Comparison of ENCODE assay signal across 7 cellular contexts in genomic region chr20:43658068-43658722, GRCh38. TPM values are rescaled to one million over a fixed set of nuclear protein-coding genes. Genes with fewer than 3 reads are reported as not detected.
A peak's percentile ranks its signal among the peaks of the same experiment; 100 is the strongest.
DNase-seq lines count a peak whose midpoint lies in the region; ATAC-seq and TF ChIP-seq lines count a peak whose summit lies in the region.

No MANE protein-coding gene starts in this region.

- no peaks in the 10 kb centered on the region for H3K4me1 ChIP-seq in smooth muscle cell (ENCODE audit: low read depth)
- H3K4me1 ChIP-seq in ovary (ENCODE audit: insufficient read depth), result no peaks in the 10 kb centered on the region

- H3K9ac ChIP-seq in smooth muscle cell (ENCODE audit: low read depth), result peak overlapping the region; percentile 74

- peak overlapping the region; percentile 95 for H3K4me3 Mint-ChIP-seq in glutamatergic neuron (ENCODE audit: unreplicated experiment)

- H3K9me3 ChIP-seq in smooth muscle cell (replicated peaks; ENCODE audit: low read depth), result no peaks in the 10 kb centered on the region
- H3K9me3 ChIP-seq in ovary, result no peaks in the 10 kb centered on the region

- no peaks in the 10 kb centered on the region for H3K27me3 ChIP-seq in smooth muscle cell (ENCODE audit: low read depth)
- no peaks in the 10 kb centered on the region for H3K27me3 ChIP-seq in ovary

- intact Hi-C loops in ovary (cut with DNase I), result no loop called here

- no peak for TF ChIP-seq EP300 in ovary (IDR thresholded peaks at IDR 0.05)

- no peaks in the 10 kb centered on the region for H3F3A ChIP-seq in smooth muscle cell (ENCODE audit: low read depth)

- WGBS in smooth muscle cell (ENCODE audit: low lambda C conversion rate), result 69% methylated on average over 11 of the region's 11 CpGs
- 74 to 75% (median 75%) methylated on average over 11 of the region's 11 CpGs for WGBS in ovary, 3 donors

- no peak overlapping the region for H3K27ac Mint-ChIP-seq in glutamatergic neuron (ENCODE audit: unreplicated experiment)

- H3K36me3 ChIP-seq in smooth muscle cell (ENCODE audit: low read depth) (no peaks in the 10 kb centered on the region), ovary (no peaks in the 10 kb centered on the region)

- ATAC-seq in GM18861 (IDR thresholded peaks at IDR 0.05; ENCODE audit: unreplicated experiment) (peak; percentile 17), GM19397 (IDR thresholded peaks at IDR 0.05; ENCODE audit: unreplicated experiment) (no peak)

- no peaks in the 10 kb centered on the region for H4K20me1 ChIP-seq in smooth muscle cell (ENCODE audit: low read depth)

- H3K79me2 ChIP-seq in smooth muscle cell (ENCODE audit: low read depth), result no peaks in the 10 kb centered on the region

- peaks cover 8% of the 10 kb centered on the region for H3K9me3 Mint-ChIP-seq in glutamatergic neuron (ENCODE audit: unreplicated experiment)

- no peaks in the 10 kb centered on the region for H3K36me3 Mint-ChIP-seq in glutamatergic neuron (ENCODE audit: unreplicated experiment)

- no peak for TF ChIP-seq POLR2A in ovary (IDR thresholded peaks at IDR 0.05)

- DNase-seq in HPDE6-E6E7 (ENCODE audit: extremely low spot score) (peak; percentile 52), glutamatergic neuron (no peak), smooth muscle cell (lab: John Stamatoyannopoulos, UW; ENCODE audit: unreplicated experiment) (no peak), ovary (no peak)
- DNase-seq in activated CD8-positive, alpha-beta memory T cell treated with anti-CD3 and anti-CD28 coated beads, Interleukin-2, amount 50 U/mL, for 24 hours (ENCODE audit: extremely low read depth), result peak; percentile 10

- H3K4me2 ChIP-seq in smooth muscle cell, result peak overlapping the region; percentile 100

- peak overlapping the region; percentile 96 for H2AFZ ChIP-seq in smooth muscle cell (ENCODE audit: low read depth)

- H3K4me3 ChIP-seq in smooth muscle cell (peak overlapping the region; percentile 76), ovary (no peak overlapping the region)

- no peaks in the 10 kb centered on the region for H3K4me1 Mint-ChIP-seq in glutamatergic neuron (ENCODE audit: low read depth, unreplicated experiment)

- H3K27ac ChIP-seq in smooth muscle cell (ENCODE audit: low read depth), result peak overlapping the region; percentile 69
- no peak overlapping the region for H3K27ac ChIP-seq in ovary

- peaks cover 4% of the 10 kb centered on the region for H3K27me3 Mint-ChIP-seq in glutamatergic neuron (ENCODE audit: unreplicated experiment)

- TF ChIP-seq CTCF in glutamatergic neuron (IDR thresholded peaks at IDR 0.05; ENCODE audit: partially characterized antibody, unreplicated experiment), result no peak
- TF ChIP-seq CTCF in smooth muscle cell (IDR thresholded peaks at IDR 0.05; ENCODE audit: borderline replicate concordance, insufficient read depth, poor library complexity, severe bottlenecking), result no peak
- no peak for TF ChIP-seq CTCF in ovary (IDR thresholded peaks at IDR 0.05)

RNA-seq across cellular contexts. Expression of gene MYBL2, which starts 8.7 kb away (rescaled TPM):
- total RNA-seq in glutamatergic neuron (ENCODE audit: unreplicated experiment) (19.0 TPM), smooth muscle cell (3.4 and 8.6 TPM in 2 replicates), ovary (1 to 10 TPM in 2 of 7 donors, under 1 TPM in 2, not detected in 3; 0.11 to 1.6 (median 0.67) TPM)
- polyA plus RNA-seq in smooth muscle cell (25.7 and 26.2 TPM in 2 replicates), ovary (under 1 TPM; 0.83 to 0.91 TPM)

Comparison
In these comparisons a context has a peak if more than half of its experiments do, and no peak if none do; other contexts are left out.
1. DNase-seq: peak in HPDE6-E6E7 (single experiment) and activated CD8-positive, alpha-beta memory T cell treated with anti-CD3 and anti-CD28 coated beads, Interleukin-2, amount 50 U/mL, for 24 hours (single experiment); none in glutamatergic neuron (single experiment), smooth muscle cell (single experiment) and ovary (0 of 5).